In the genomic region with DNA sequence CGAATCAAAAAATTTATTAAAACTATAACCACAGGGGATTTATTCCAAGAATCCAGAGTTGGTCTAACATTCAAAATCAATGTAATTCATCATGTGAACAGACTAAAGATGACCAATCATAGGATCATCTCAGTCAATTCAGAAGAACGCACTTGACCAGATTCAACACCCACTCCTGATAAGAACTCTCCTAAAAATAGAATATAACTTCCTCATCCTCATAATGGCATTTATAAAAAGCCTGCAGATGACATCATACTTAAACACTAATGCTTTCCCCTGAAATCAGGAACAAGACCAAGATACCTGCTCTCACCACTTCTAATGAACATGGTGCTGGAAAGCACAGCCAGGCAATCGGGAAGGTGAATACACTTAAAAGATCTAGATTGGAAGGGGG, we compare ENCODE assay signal across 28 cellular contexts. TPM values are rescaled to one million over a fixed set of nuclear protein-coding genes. Genes with fewer than 3 reads are reported as not detected.
DNase-seq lines count a peak whose midpoint lies in the region; ATAC-seq, FAIRE-seq and TF ChIP-seq lines count a peak whose summit lies in the region.
"Had no signal": no experiment of that assay in that cellular context is flagged by ENCODE, and none has a peak within 500 bp of the region (broad histone marks: within the 10 kb centered on the region; RNA-seq: fewer than 3 reads in every experiment).

No MANE protein-coding gene starts in this region.

- peaks cover 5% of the 10 kb centered on the region for H3K36me3 Mint-ChIP-seq in Calu3 (ENCODE audit: insufficient read depth, unreplicated experiment)
- H3K36me3 Mint-ChIP-seq: activated naive CD8-positive, alpha-beta T cell; mesothelial cell of epicardium; naive thymus-derived CD8-positive, alpha-beta T cell had no signal

- no peaks in the 10 kb centered on the region for H3K27me3 Mint-ChIP-seq in Calu3 (ENCODE audit: unreplicated experiment)

- BruUV-seq in Calu3 (replicated peaks; lab: Mats Ljungman, UMichigan) = no TSS peak

- intact Hi-C loops in Calu3 (cut with micrococcal nuclease; ENCODE audit: unreplicated experiment) = no loop called here

- no peak for TF ChIP-seq CTCF in Calu3 (IDR thresholded peaks at IDR 0.05; ENCODE audit: unreplicated experiment)

- ATAC-seq in HG03139 (IDR thresholded peaks at IDR 0.05; ENCODE audit: unreplicated experiment) = no peak
- ATAC-seq: naive thymus-derived CD8-positive, alpha-beta T cell had no signal

- H3K4me3 Mint-ChIP-seq in Calu3 (ENCODE audit: low read depth, unreplicated experiment) = no peak overlapping the region
- H3K4me3 Mint-ChIP-seq: activated B cell treated with CpG ODN at 0.5 μM for 24 hours; activated naive CD8-positive, alpha-beta T cell; CD4-positive, alpha-beta T cell; mesothelial cell of epicardium; naive thymus-derived CD8-positive, alpha-beta T cell; T-helper 2 cell treated with Interferon-gamma antibody and Interleukin-4, amounts not matched to agents 5 μg/mL and 100 μg/mL, for 36 hours had no signal

- peak overlapping the region; percentile 47 for H3K27ac Mint-ChIP-seq in Calu3 (ENCODE audit: unreplicated experiment)
- H3K27ac Mint-ChIP-seq: activated B cell treated with CpG ODN at 0.5 μM for 24 hours; activated naive CD8-positive, alpha-beta T cell; CD4-positive, alpha-beta T cell; mesothelial cell of epicardium; naive thymus-derived CD8-positive, alpha-beta T cell; T-helper 2 cell treated with Interferon-gamma antibody and Interleukin-4, amounts not matched to agents 5 μg/mL and 100 μg/mL, for 36 hours had no signal

- H3K9me3 Mint-ChIP-seq in Calu3 (ENCODE audit: low read depth, unreplicated experiment) = peaks cover 12% of the 10 kb centered on the region
- H3K9me3 Mint-ChIP-seq: CD4-positive, alpha-beta T cell; T-helper 2 cell treated with Interferon-gamma antibody and Interleukin-4, amounts not matched to agents 5 μg/mL and 100 μg/mL, for 36 hours had no signal

- FAIRE-seq in islet of Langerhans (lab: Jason Lieb, UNC) = peak; percentile 62
- FAIRE-seq: RCC 7860 had no signal

- DNase-seq in Calu3 (no peak), KBM-7 (peak; percentile 56), OCI-M1 (lab: John Stamatoyannopoulos, UW) (peak; percentile 46), OCI-M2 (lab: John Stamatoyannopoulos, UW; ENCODE audit: unreplicated experiment) (no peak)
- no peak for DNase-seq in activated T-cell treated with anti-CD3 and anti-CD28 coated beads, Interleukin-2, amount 50 U/mL, for 48 hours
- DNase-seq: activated B cell treated with CpG ODN at 0.5 μM for 24 hours; activated CD4-positive, alpha-beta T cell treated with anti-CD3 and anti-CD28 coated beads, Interleukin-2, amount 50 U/mL, for 4 hours; CD4-positive, alpha-beta T cell; dorsolateral prefrontal cortex; GM23248; islet precursor cell; naive thymus-derived CD8-positive, alpha-beta T cell; NCI-H1092 treated with DMSO at 0.1 percent for 48 hours; NCI-H2081 treated with DMSO at 0.1 percent for 48 hours; stimulated activated CD4-positive, alpha-beta T cell treated with anti-CD3 and anti-CD28 coated beads, Interleukin-4, amount 100 ng/mL, for 24 hours; stimulated activated naive CD4-positive, alpha-beta T cell had no signal

- in situ Hi-C loops in KBM-7 (cut with MboI; ENCODE audit: low pct_unique_long_range_greater_than_20kb, low sequenced_read_pairs) = no loop called here

- H3K4me1 Mint-ChIP-seq in Calu3 (ENCODE audit: low read depth, unreplicated experiment) = peaks cover 43% of the 10 kb centered on the region
- H3K4me1 Mint-ChIP-seq: activated B cell treated with CpG ODN at 0.5 μM for 24 hours, mesothelial cell of epicardium had no signal

- CTCF ChIA-PET in Calu3 (lab: Charles Lee) = no interaction called here

RNA-seq across cellular contexts. Expression of a gene that starts 10.5 kb away (rescaled TPM):
- total RNA-seq in Calu3 (2022) = 0.05 TPM in 1 of 2 replicates, not detected in the other
- total RNA-seq: activated B cell treated with CpG ODN at 0.5 μM for 24 hours; CD4-positive, alpha-beta T cell; fibroblast of lung; G401; GM23248; liver; naive thymus-derived CD8-positive, alpha-beta T cell; omental fat pad; renal cortical epithelial cell; thoracic aorta had no signal

RNA-seq across cellular contexts. Expression of a gene that starts 27.6 kb away (rescaled TPM):
- total RNA-seq in Calu3 (2022) = 0.73 and 4.6 TPM in 2 replicates
- total RNA-seq: activated B cell treated with CpG ODN at 0.5 μM for 24 hours; CD4-positive, alpha-beta T cell; dorsolateral prefrontal cortex; fibroblast of lung; G401; GM23248; mesothelial cell of epicardium; naive thymus-derived CD8-positive, alpha-beta T cell; omental fat pad; renal cortical epithelial cell had no signal

Comparison
In these comparisons a context has a peak if more than half of its experiments do, and no peak if none do; other contexts are left out.
1. DNase-seq: peak in KBM-7 (single experiment) and OCI-M1 (single experiment); none in Calu3 (single experiment), activated T-cell treated with anti-CD3 and anti-CD28 coated beads, Interleukin-2, amount 50 U/mL, for 48 hours (0 of 2) and OCI-M2 (single experiment).